2 cellular contexts compared by ENCODE assay signal in genomic region chr9:86682240-86682639, GRCh38.
TF ChIP-seq lines count a peak whose summit lies in the region.

No MANE protein-coding gene starts in this region.

TF ChIP-seq in SK-N-SH, 30 proteins besides CTCF, POLR2A, EP300 and RAD21:
- TF ChIP-seq MAX (IDR thresholded peaks at IDR 0.05; ENCODE audit: low read depth) (no peak), RFX5 (IDR thresholded peaks at IDR 0.05; ENCODE audit: low read length) (no peak), FOXJ3 (CRISPR knock-in tag; IDR thresholded peaks at IDR 0.05) (no peak)

TF ChIP-seq in SK-N-SH treated with all-trans-retinoic acid at 6 μM for 48 hours, 23 proteins besides CTCF, POLR2A, EP300 and RAD21 (continued from another document):
- no peak for TF ChIP-seq CREB5 (CRISPR knock-in tag; IDR thresholded peaks at IDR 0.05; ENCODE audit: low read depth)
